Comparison of ENCODE assay signal across 10 cellular contexts in the genomic region with DNA sequence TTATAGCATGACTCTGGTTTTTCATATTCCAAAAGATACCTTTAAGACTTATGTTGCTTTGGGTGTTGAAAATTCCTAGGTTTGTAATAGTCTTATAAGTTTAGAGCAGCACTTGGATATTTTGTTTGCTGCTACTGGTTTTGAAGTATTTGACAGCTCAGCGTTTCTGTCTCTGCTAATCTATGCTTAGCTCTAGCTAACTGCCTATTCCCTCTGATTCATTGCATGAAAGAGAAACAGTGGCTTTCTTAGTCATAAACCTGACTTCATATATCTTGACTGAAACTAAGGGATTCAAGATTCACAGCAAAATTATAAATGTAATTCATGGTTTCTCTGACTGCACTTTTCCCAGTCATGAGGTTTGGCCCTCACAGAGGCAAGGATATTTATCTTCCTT. TPM values are rescaled to one million over a fixed set of nuclear protein-coding genes. Genes with fewer than 3 reads are reported as not detected.
A peak's percentile ranks its signal among the peaks of the same experiment; 100 is the strongest.
DNase-seq lines count a peak whose midpoint lies in the region; ATAC-seq, FAIRE-seq and TF ChIP-seq lines count a peak whose summit lies in the region.
"Had no signal": no experiment of that assay in that cellular context is flagged by ENCODE, and none has a peak within 500 bp of the region (broad histone marks: within the 10 kb centered on the region; RNA-seq: fewer than 3 reads in every experiment).

No MANE protein-coding gene starts in this region.

- TF ChIP-seq POLR2A in GM12891 (IDR thresholded peaks at IDR 0.05; ENCODE audit: low read depth, low read length) = no peak
- no peak for TF ChIP-seq POLR2A in GM12892 (IDR thresholded peaks at IDR 0.05; ENCODE audit: low read depth, low read length)

- ATAC-seq in GM21723 (IDR thresholded peaks at IDR 0.05; ENCODE audit: unreplicated experiment) = peak; percentile 86

- no peak for TF ChIP-seq CTCF in AG10803 (conservative IDR thresholded peaks at IDR 0.05; ENCODE audit: low read length)
- no peak for TF ChIP-seq CTCF in foreskin fibroblast (IDR thresholded peaks at IDR 0.05; ENCODE audit: low read depth, low read length)

- no peak for FAIRE-seq in GM12891 (lab: Jason Lieb, UNC)
- no peak for FAIRE-seq in GM12892 (lab: Jason Lieb, UNC)

- DNase-seq in AG10803 (ENCODE audit: low read depth) = peak; percentile 47
- peak; percentile 62 for DNase-seq in RPMI8226
- DNase-seq in foreskin fibroblast = peak; percentile 47 to 77
- DNase-seq in SIG-M5 treated with dmso at 0.1 percent for 504 hours (lab: John Stamatoyannopoulos, UW; ENCODE audit: unreplicated experiment) = no peak
- no peak for DNase-seq in HuH-7.5 (ENCODE audit: low spot score)
- no peak for DNase-seq in GM12891 (ENCODE audit: insufficient read length, low spot score)
- DNase-seq in GM12892 (ENCODE audit: insufficient read length) = no peak
- DNase-seq: NCI-H187 treated with DMSO at 0.1 percent for 48 hours; stimulated activated CD4-positive, alpha-beta T cell treated with anti-CD3 and anti-CD28 coated beads, Interleukin-12 subunit alpha, Interleukin-12 subunit beta, amount 100 ng/mL, for 4 hours had no signal

- H3K4me3 ChIP-seq in AG10803 (ENCODE audit: low read length) (no peak overlapping the region), foreskin fibroblast (ENCODE audit: low read depth in 1 of 2, low read length in 2 of 2) (no peak overlapping the region)

TF ChIP-seq in GM12891, 5 proteins besides CTCF, POLR2A, EP300 and RAD21:
- no peak for TF ChIP-seq TAF1 (IDR thresholded peaks at IDR 0.05; ENCODE audit: low read depth, low read length)
- no peak for TF ChIP-seq POU2F2 (IDR thresholded peaks at IDR 0.05; ENCODE audit: low read depth, low read length)
- no peak for TF ChIP-seq SPI1 (IDR thresholded peaks at IDR 0.05; ENCODE audit: low read depth, low read length)
- no peak for TF ChIP-seq POLR2AphosphoS5 (IDR thresholded peaks at IDR 0.05; ENCODE audit: low read depth, low read length)
- no peak for TF ChIP-seq PAX5 (IDR thresholded peaks at IDR 0.05; ENCODE audit: insufficient read depth, low read length, severe bottlenecking)

RNA-seq across cellular contexts. Expression of gene ANXA1, which starts 35.6 kb away (rescaled TPM):
- polyA plus RNA-seq in GM12891 (2012; ENCODE audit: low read depth, missing spikeins) = 13.0 TPM
- 3.1 TPM for polyA plus RNA-seq in GM12892 (2012; ENCODE audit: missing spikeins)

Comparison
In these comparisons a context has a peak if more than half of its experiments do, and no peak if none do; other contexts are left out.
1. DNase-seq: peak in AG10803 (single experiment), RPMI8226 (single experiment) and foreskin fibroblast (2 of 2); none in SIG-M5 treated with dmso at 0.1 percent for 504 hours (single experiment), HuH-7.5 (single experiment), GM12891 (single experiment) and GM12892 (single experiment).